In genomic region chr20:20517296-20517695, GRCh38 we compare ENCODE assay signal across 24 cellular contexts.
"Had no signal": no experiment of that assay in that cellular context is flagged by ENCODE, and none has a peak within 500 bp of the region (broad histone marks: within the 10 kb centered on the region; RNA-seq: fewer than 3 reads in every experiment).

No MANE protein-coding gene starts in this region.

- H3K27ac ChIP-seq: coronary artery, dorsolateral prefrontal cortex, esophagus muscularis mucosa, foreskin keratinocyte, gastroesophageal sphincter, heart left ventricle, hepatocyte, lower lobe of right lung had no signal

- H3K27ac Mint-ChIP-seq: immature natural killer cell; mesothelial cell of epicardium; naive thymus-derived CD8-positive, alpha-beta T cell had no signal

- H3K4me1 Mint-ChIP-seq: immature natural killer cell; mesothelial cell of epicardium; naive B cell; naive thymus-derived CD8-positive, alpha-beta T cell had no signal

- ATAC-seq: foreskin keratinocyte; gastroesophageal sphincter; heart left ventricle; left colon; left lobe of liver; left ventricle myocardium superior; lower lobe of right lung; mucosa of descending colon; naive thymus-derived CD8-positive, alpha-beta T cell had no signal

- H3K27me3 Mint-ChIP-seq: naive B cell; naive thymus-derived CD8-positive, alpha-beta T cell had no signal

- H3K4me3 Mint-ChIP-seq: immature natural killer cell; mesothelial cell of epicardium; naive B cell; naive thymus-derived CD8-positive, alpha-beta T cell had no signal

- H3K4me3 ChIP-seq: coronary artery, dorsolateral prefrontal cortex, esophagus muscularis mucosa, gastroesophageal sphincter, heart left ventricle, hepatocyte, lower lobe of right lung, mucosa of descending colon had no signal

- DNase-seq: dermis blood vessel endothelial cell; dorsolateral prefrontal cortex; effector CD4-positive, alpha-beta T cell; effector memory CD4-positive, alpha-beta T cell; foreskin keratinocyte; heart left ventricle; hypothalamus; immature natural killer cell; islet precursor cell; kidney; kidney glomerular epithelial cell; left colon; left ventricle myocardium superior; lower lobe of right lung; mesenchymal stem cell; mucosa of descending colon; naive B cell; naive thymus-derived CD8-positive, alpha-beta T cell had no signal
